24 cellular contexts compared by ENCODE assay signal in the genomic region with DNA sequence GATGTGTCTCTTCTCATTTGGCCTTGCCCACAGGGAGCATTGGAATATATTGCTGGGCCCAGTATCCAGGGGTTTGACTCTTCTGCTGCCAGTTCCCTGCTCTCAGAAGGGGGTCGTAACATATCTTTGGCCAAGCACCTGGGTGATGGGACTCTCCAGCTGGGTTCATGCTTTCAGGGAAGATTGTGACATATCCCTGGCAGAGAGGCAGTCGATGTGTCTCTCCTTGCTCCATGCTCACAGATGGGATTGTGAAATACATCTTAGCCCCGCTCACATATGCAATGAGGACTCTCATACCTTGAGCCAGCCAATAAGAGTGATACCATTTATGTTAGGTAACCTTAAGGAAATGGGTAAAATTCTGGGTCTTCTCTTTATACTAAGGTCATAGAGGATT.
"Had no signal": no experiment of that assay in that cellular context is flagged by ENCODE, and none has a peak within 500 bp of the region (broad histone marks: within the 10 kb centered on the region; RNA-seq: fewer than 3 reads in every experiment).

No MANE protein-coding gene starts in this region.

- ATAC-seq: esophagus mucosa; lower lobe of right lung; naive thymus-derived CD8-positive, alpha-beta T cell; stimulated activated effector memory CD8-positive, alpha-beta T cell treated with anti-CD3 and anti-CD28 coated beads, Interleukin-12 subunit alpha, Interleukin-12 subunit beta, amount 100 ng/mL, for 72 hours had no signal

- H3K36me3 Mint-ChIP-seq: immature natural killer cell; naive thymus-derived CD8-positive, alpha-beta T cell; type B pancreatic cell had no signal

- H3K36me3 ChIP-seq: lower lobe of right lung, prostate gland, right atrium auricular region, sigmoid colon, stomach, thyroid gland had no signal

- H3K4me3 Mint-ChIP-seq: endodermal cell; immature natural killer cell; naive thymus-derived CD8-positive, alpha-beta T cell; nephron progenitor cell; stimulated activated effector memory CD8-positive, alpha-beta T cell treated with anti-CD3 and anti-CD28 coated beads, Interleukin-12 subunit alpha, Interleukin-12 subunit beta, amount 100 ng/mL, for 72 hours; type B pancreatic cell had no signal

- H3K4me1 Mint-ChIP-seq: endodermal cell; immature natural killer cell; naive thymus-derived CD8-positive, alpha-beta T cell; nephron progenitor cell; stimulated activated effector memory CD8-positive, alpha-beta T cell treated with anti-CD3 and anti-CD28 coated beads, Interleukin-12 subunit alpha, Interleukin-12 subunit beta, amount 100 ng/mL, for 72 hours had no signal

- H3K27ac ChIP-seq: epithelial cell of prostate, lower lobe of right lung, prostate gland, right atrium auricular region, sigmoid colon, stomach, thyroid gland had no signal

- H3K4me3 ChIP-seq: lower lobe of right lung, prostate gland, right atrium auricular region, sigmoid colon, stomach, thyroid gland had no signal

- FAIRE-seq: colon, frontal cortex, keratinocyte had no signal

- H3K27me3 ChIP-seq: right atrium auricular region, sigmoid colon, stomach, thyroid gland had no signal

- DNase-seq: effector CD8-positive, alpha-beta T cell; endodermal cell; hypothalamus; immature natural killer cell; left ventricle myocardium superior; lower lobe of right lung; naive thymus-derived CD8-positive, alpha-beta T cell; nephron progenitor cell; nucleus accumbens; sigmoid colon; stimulated activated CD4-positive, alpha-beta T cell treated with anti-CD3 and anti-CD28 coated beads, Interleukin-2, amount 100 ng/mL, for 24 hours; stimulated activated CD4-positive, alpha-beta T cell treated with anti-CD3 and anti-CD28 coated beads, Interleukin-4, amount 100 ng/mL, for 24 hours; stimulated activated naive CD4-positive, alpha-beta T cell treated with Interleukin-2 at 50 U/mL for 16 hours; stomach; thyroid gland had no signal

- H3K27ac Mint-ChIP-seq: endodermal cell; immature natural killer cell; naive thymus-derived CD8-positive, alpha-beta T cell; nephron progenitor cell; stimulated activated effector memory CD8-positive, alpha-beta T cell treated with anti-CD3 and anti-CD28 coated beads, Interleukin-12 subunit alpha, Interleukin-12 subunit beta, amount 100 ng/mL, for 72 hours; type B pancreatic cell had no signal

- H3K9me3 ChIP-seq: lower lobe of right lung, prostate gland, right atrium auricular region, sigmoid colon, thyroid gland had no signal

- H3K27me3 Mint-ChIP-seq: naive thymus-derived CD8-positive, alpha-beta T cell; type B pancreatic cell had no signal

- H3K4me1 ChIP-seq: lower lobe of right lung, prostate gland, right atrium auricular region, sigmoid colon, stomach, thyroid gland had no signal
